ENCODE assay signal across 1 cellular context in the genomic region with DNA sequence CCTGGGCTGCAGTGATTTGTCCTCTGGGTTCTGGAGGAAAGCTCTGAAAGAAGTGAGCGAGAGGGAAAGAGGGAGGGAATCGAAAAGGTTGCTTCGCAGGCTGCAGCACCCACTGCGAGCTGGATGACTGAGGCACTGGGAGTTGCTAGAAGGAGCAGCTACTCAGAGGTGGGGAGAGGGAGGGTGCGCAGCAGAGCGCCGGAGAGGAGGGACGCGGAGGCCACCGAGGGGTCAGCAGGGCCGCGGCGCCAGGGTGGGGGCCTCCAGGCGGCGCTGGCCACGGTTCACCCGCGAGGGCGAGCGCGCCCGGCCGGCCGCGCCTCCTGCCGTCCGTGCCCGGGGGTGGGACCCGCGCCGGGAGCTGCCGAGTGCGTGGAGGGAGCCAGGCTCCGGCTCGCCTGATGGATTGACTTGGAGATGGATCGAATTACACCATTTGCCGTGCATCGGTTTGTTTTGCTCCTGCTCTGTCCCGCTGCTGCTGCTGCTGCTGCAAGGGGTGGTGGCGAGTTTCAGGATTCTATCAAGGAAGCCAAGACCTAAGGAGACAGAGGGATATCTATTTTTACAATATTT.
TF ChIP-seq lines count a peak whose summit lies in the region.

A gene with protein sequence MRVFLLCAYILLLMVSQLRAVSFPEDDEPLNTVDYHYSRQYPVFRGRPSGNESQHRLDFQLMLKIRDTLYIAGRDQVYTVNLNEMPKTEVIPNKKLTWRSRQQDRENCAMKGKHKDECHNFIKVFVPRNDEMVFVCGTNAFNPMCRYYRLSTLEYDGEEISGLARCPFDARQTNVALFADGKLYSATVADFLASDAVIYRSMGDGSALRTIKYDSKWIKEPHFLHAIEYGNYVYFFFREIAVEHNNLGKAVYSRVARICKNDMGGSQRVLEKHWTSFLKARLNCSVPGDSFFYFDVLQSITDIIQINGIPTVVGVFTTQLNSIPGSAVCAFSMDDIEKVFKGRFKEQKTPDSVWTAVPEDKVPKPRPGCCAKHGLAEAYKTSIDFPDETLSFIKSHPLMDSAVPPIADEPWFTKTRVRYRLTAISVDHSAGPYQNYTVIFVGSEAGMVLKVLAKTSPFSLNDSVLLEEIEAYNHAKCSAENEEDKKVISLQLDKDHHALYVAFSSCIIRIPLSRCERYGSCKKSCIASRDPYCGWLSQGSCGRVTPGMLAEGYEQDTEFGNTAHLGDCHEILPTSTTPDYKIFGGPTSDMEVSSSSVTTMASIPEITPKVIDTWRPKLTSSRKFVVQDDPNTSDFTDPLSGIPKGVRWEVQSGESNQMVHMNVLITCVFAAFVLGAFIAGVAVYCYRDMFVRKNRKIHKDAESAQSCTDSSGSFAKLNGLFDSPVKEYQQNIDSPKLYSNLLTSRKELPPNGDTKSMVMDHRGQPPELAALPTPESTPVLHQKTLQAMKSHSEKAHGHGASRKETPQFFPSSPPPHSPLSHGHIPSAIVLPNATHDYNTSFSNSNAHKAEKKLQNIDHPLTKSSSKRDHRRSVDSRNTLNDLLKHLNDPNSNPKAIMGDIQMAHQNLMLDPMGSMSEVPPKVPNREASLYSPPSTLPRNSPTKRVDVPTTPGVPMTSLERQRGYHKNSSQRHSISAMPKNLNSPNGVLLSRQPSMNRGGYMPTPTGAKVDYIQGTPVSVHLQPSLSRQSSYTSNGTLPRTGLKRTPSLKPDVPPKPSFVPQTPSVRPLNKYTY (plus strand): TSS at position 470 of the 576 bp plus-strand sequence. CDS start 42,294 bp downstream, outside the sequence.

TF ChIP-seq in IMR-90, 13 proteins besides CTCF, POLR2A, EP300 and RAD21:
- TF ChIP-seq, protein P1, sequence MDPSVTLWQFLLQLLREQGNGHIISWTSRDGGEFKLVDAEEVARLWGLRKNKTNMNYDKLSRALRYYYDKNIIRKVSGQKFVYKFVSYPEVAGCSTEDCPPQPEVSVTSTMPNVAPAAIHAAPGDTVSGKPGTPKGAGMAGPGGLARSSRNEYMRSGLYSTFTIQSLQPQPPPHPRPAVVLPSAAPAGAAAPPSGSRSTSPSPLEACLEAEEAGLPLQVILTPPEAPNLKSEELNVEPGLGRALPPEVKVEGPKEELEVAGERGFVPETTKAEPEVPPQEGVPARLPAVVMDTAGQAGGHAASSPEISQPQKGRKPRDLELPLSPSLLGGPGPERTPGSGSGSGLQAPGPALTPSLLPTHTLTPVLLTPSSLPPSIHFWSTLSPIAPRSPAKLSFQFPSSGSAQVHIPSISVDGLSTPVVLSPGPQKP (IDR thresholded peaks at IDR 0.05; ENCODE audit: borderline replicate concordance, low read depth, low read length), result no peak
- no peak for TF ChIP-seq CEBPB (IDR thresholded peaks at IDR 0.05; ENCODE audit: low read depth, low read length)
- no peak for TF ChIP-seq FOS (IDR thresholded peaks at IDR 0.05; ENCODE audit: low read depth, low read length)
- TF ChIP-seq RFX5 (IDR thresholded peaks at IDR 0.05; ENCODE audit: low read depth, low read length), result no peak
- no peak for TF ChIP-seq MAFK (IDR thresholded peaks at IDR 0.05; ENCODE audit: low read depth, low read length)
- no peak; the same call in 1 of the 2 replicates for TF ChIP-seq MAZ (IDR thresholded peaks at IDR 0.05; ENCODE audit: borderline replicate concordance, low read depth, low read length)
- TF ChIP-seq MXI1 (IDR thresholded peaks at IDR 0.05; ENCODE audit: borderline replicate concordance, low read depth, low read length), result peak; percentile 76; the same call in 1 of the 2 replicates
- TF ChIP-seq RCOR1 (IDR thresholded peaks at IDR 0.05; ENCODE audit: insufficient replicate concordance, low read length), result no peak
- no peak for TF ChIP-seq CHD1 (IDR thresholded peaks at IDR 0.05; ENCODE audit: low read depth, low read length)
- TF ChIP-seq, protein P2, sequence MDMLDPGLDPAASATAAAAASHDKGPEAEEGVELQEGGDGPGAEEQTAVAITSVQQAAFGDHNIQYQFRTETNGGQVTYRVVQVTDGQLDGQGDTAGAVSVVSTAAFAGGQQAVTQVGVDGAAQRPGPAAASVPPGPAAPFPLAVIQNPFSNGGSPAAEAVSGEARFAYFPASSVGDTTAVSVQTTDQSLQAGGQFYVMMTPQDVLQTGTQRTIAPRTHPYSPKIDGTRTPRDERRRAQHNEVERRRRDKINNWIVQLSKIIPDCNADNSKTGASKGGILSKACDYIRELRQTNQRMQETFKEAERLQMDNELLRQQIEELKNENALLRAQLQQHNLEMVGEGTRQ (IDR thresholded peaks at IDR 0.05; ENCODE audit: low read depth, low read length), result no peak
- TF ChIP-seq SMC3 (IDR thresholded peaks at IDR 0.05; ENCODE audit: low read depth, low read length), result peak; percentile 33
- TF ChIP-seq NFE2L2 (IDR thresholded peaks at IDR 0.05; ENCODE audit: low read depth, low read length), result no peak
- TF ChIP-seq BHLHE40 (IDR thresholded peaks at IDR 0.05; ENCODE audit: low read depth, low read length), result peak; percentile 10; the same call in 1 of the 2 replicates
